In genomic region chr2:70248810-70249438, GRCh38 we compare ENCODE assay signal across 1 cellular context.
TF ChIP-seq lines count a peak whose summit lies in the region.

No MANE protein-coding gene starts in this region.

TF ChIP-seq in K562, 482 proteins besides CTCF, POLR2A, EP300 and RAD21 (continues in another document):
- peak; percentile 57; the same call in 1 of the 2 replicates for TF ChIP-seq LCOR (CRISPR knock-in tag; IDR thresholded peaks at IDR 0.05)
- no peak for TF ChIP-seq DACH1 (IDR thresholded peaks at IDR 0.05; ENCODE audit: partially characterized antibody)
- TF ChIP-seq MNT (conservative IDR thresholded peaks at IDR 0.05), result peak in 1 of 2 experiments; percentile 37; a peak in 3 of 4 replicates
- TF ChIP-seq FOXM1 (IDR thresholded peaks at IDR 0.05; ENCODE audit: low read depth), result 0 out of 2 replicates have a peak, but pooled peaks have one; percentile 36
- no peak for TF ChIP-seq FOXM1 (CRISPR knock-in tag; IDR thresholded peaks at IDR 0.05; ENCODE audit: low read depth)
- no peak for TF ChIP-seq PTRF (tag; IDR thresholded peaks at IDR 0.05)
- TF ChIP-seq POLR3A (IDR thresholded peaks at IDR 0.05; ENCODE audit: borderline replicate concordance, extremely low read depth, insufficient read depth, insufficient read length), result peak; percentile 88
- TF ChIP-seq NCOA2 (IDR thresholded peaks at IDR 0.05; ENCODE audit: partially characterized antibody in 2 of 2), result peak in 1 of 2 experiments; percentile 79
- peak; percentile 31; the same call in 1 of the 2 replicates for TF ChIP-seq NBN (IDR thresholded peaks at IDR 0.05; ENCODE audit: low read depth)
- TF ChIP-seq ZNF766 (CRISPR knock-in tag; conservative IDR thresholded peaks at IDR 0.05), result peak; percentile 51; the same call in 1 of the 2 replicates
- peak; percentile 46; the same call in 1 of the 2 replicates for TF ChIP-seq KAT7 (CRISPR knock-in tag; IDR thresholded peaks at IDR 0.05; ENCODE audit: borderline replicate concordance)
- peak; percentile 83 for TF ChIP-seq CXXC5 (CRISPR knock-in tag; IDR thresholded peaks at IDR 0.05)
- TF ChIP-seq RBM39 (optimal IDR thresholded peaks at IDR 0.05; ENCODE audit: low read depth, low read length), result no peak
- TF ChIP-seq PREB (CRISPR knock-in tag; IDR thresholded peaks at IDR 0.05), result peak; percentile 95; the same call in 1 of the 2 replicates
- TF ChIP-seq CEBPG (CRISPR knock-in tag; IDR thresholded peaks at IDR 0.05), result no peak
- 0 out of 4 replicates have a peak, but pooled peaks of 1 of the 2 experiments have one; percentile 12 for TF ChIP-seq CEBPG (tag; conservative IDR thresholded peaks at IDR 0.05 in 1 of 2, IDR thresholded peaks at IDR 0.05 in 1 of 2)
- peak; percentile 44 for TF ChIP-seq ZFP36 (IDR thresholded peaks at IDR 0.05; ENCODE audit: low read depth, low read length, partially characterized antibody)
- TF ChIP-seq RNF2 (IDR thresholded peaks at IDR 0.05), result peak; percentile 66; the same call in 1 of the 2 replicates
- TF ChIP-seq ZBTB5 (IDR thresholded peaks at IDR 0.05), result peak; percentile 70; the same call in 1 of the 2 replicates
- TF ChIP-seq, protein P1, sequence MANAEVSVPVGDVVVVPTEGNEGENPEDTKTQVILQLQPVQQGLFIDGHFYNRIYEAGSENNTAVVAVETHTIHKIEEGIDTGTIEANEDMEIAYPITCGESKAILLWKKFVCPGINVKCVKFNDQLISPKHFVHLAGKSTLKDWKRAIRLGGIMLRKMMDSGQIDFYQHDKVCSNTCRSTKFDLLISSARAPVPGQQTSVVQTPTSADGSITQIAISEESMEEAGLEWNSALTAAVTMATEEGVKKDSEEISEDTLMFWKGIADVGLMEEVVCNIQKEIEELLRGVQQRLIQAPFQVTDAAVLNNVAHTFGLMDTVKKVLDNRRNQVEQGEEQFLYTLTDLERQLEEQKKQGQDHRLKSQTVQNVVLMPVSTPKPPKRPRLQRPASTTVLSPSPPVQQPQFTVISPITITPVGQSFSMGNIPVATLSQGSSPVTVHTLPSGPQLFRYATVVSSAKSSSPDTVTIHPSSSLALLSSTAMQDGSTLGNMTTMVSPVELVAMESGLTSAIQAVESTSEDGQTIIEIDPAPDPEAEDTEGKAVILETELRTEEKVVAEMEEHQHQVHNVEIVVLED (CRISPR knock-in tag; IDR thresholded peaks at IDR 0.05), result 0 out of 2 replicates have a peak, but pooled peaks have one; percentile 9
- no peak for TF ChIP-seq PYGO2 (tag; IDR thresholded peaks at IDR 0.05)
- TF ChIP-seq ZNF184 (CRISPR knock-in tag; IDR thresholded peaks at IDR 0.05), result no peak
- TF ChIP-seq SIN3B (IDR thresholded peaks at IDR 0.05; ENCODE audit: low read depth), result no peak
- peak; percentile 38; the same call in 1 of the 2 replicates for TF ChIP-seq SMAD4 (CRISPR knock-in tag; conservative IDR thresholded peaks at IDR 0.05)
- TF ChIP-seq CSDE1 (IDR thresholded peaks at IDR 0.05), result peak in 1 of 2 experiments; percentile 85; a peak in 2 of 4 replicates
- TF ChIP-seq TEAD4 (IDR thresholded peaks at IDR 0.05; ENCODE audit: low read length), result peak; percentile 82
- TF ChIP-seq TEAD4 (CRISPR knock-in tag; IDR thresholded peaks at IDR 0.05; ENCODE audit: borderline replicate concordance), result no peak
- peak in 1 of 2 experiments; percentile 41; a peak in 1 of 4 replicates for TF ChIP-seq ZNF639 (CRISPR knock-in tag; conservative IDR thresholded peaks at IDR 0.05 in 1 of 2, IDR thresholded peaks at IDR 0.05 in 1 of 2)
- TF ChIP-seq ZNF75A (CRISPR knock-in tag; IDR thresholded peaks at IDR 0.05), result no peak
- TF ChIP-seq SAFB2 (IDR thresholded peaks at IDR 0.05; ENCODE audit: borderline replicate concordance, low read depth, low read length, severe bottlenecking), result no peak
- 0 out of 2 replicates have a peak, but pooled peaks have one; percentile 30 for TF ChIP-seq MECOM (CRISPR knock-in tag; IDR thresholded peaks at IDR 0.05)
- peak in 1 of 2 experiments; percentile 85; a peak in 2 of 4 replicates for TF ChIP-seq FOXK2 (conservative IDR thresholded peaks at IDR 0.05 in 1 of 2, IDR thresholded peaks at IDR 0.05 in 1 of 2; ENCODE audit: low read depth in 2 of 2)
- TF ChIP-seq ZBTB33 (CRISPR knock-in tag; IDR thresholded peaks at IDR 0.05), result no peak
- TF ChIP-seq CREB1 (IDR thresholded peaks at IDR 0.05), result peak; percentile 5; the same call in 1 of the 2 replicates
- TF ChIP-seq CREB1 (CRISPR knock-in tag; IDR thresholded peaks at IDR 0.05), result no peak; the same call in 1 of the 2 replicates
- no peak for TF ChIP-seq ATF3 (IDR thresholded peaks at IDR 0.05)
- peak; percentile 62; the same call in 1 of the 2 replicates for TF ChIP-seq ATF3 (CRISPR knock-in tag; conservative IDR thresholded peaks at IDR 0.05)
- TF ChIP-seq ZNF174 (CRISPR knock-in tag; IDR thresholded peaks at IDR 0.05), result peak; percentile 84; the same call in 1 of the 2 replicates
- no peak for TF ChIP-seq ATF1 (CRISPR knock-in tag; IDR thresholded peaks at IDR 0.05)
- TF ChIP-seq ATF1 (tag; IDR thresholded peaks at IDR 0.05), result peak; percentile 49; the same call in 1 of the 2 replicates
- peak; percentile 52; the same call in 1 of the 2 replicates for TF ChIP-seq L3MBTL2 (IDR thresholded peaks at IDR 0.05)
- 0 out of 2 replicates have a peak, but pooled peaks have one; percentile 39 for TF ChIP-seq ZKSCAN8 (CRISPR knock-in tag; IDR thresholded peaks at IDR 0.05)
- TF ChIP-seq NFIC (IDR thresholded peaks at IDR 0.05), result peak; percentile 71
- TF ChIP-seq ETV1 (tag; conservative IDR thresholded peaks at IDR 0.05; ENCODE audit: low read depth), result no peak
- TF ChIP-seq, protein P2, sequence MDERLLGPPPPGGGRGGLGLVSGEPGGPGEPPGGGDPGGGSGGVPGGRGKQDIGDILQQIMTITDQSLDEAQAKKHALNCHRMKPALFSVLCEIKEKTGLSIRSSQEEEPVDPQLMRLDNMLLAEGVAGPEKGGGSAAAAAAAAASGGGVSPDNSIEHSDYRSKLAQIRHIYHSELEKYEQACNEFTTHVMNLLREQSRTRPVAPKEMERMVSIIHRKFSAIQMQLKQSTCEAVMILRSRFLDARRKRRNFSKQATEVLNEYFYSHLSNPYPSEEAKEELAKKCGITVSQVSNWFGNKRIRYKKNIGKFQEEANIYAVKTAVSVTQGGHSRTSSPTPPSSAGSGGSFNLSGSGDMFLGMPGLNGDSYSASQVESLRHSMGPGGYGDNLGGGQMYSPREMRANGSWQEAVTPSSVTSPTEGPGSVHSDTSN (CRISPR knock-in tag; IDR thresholded peaks at IDR 0.05; ENCODE audit: low read depth), result no peak
- TF ChIP-seq, protein P2 (tag; conservative IDR thresholded peaks at IDR 0.05; ENCODE audit: low read depth), result peak; percentile 49
- 0 out of 2 replicates have a peak, but pooled peaks have one; percentile 10 for TF ChIP-seq VEZF1 (CRISPR knock-in tag; IDR thresholded peaks at IDR 0.05)
- TF ChIP-seq GTF2E2 (tag; IDR thresholded peaks at IDR 0.05), result peak; percentile 82; the same call in 1 of the 2 replicates
